In the genomic region with DNA sequence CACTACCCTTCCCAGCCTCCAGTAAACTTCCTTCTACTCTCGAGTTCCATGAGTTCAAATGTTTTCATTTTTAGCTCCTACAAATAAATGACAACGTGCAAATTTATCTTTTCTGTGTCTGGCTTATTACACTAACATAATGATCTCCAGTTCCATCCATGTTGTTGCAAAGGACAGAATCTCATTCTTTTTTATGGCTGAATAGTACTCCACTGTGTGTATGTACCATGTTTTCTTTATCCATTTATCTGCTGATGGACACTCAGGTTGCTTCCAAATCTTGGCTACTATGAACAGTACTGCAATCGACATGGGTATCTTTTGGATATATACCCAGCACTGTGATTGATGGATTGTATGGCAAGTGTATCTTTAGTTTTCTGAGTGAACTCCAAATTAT, we compare ENCODE assay signal across 29 cellular contexts.
"Had no signal": no experiment of that assay in that cellular context is flagged by ENCODE, and none has a peak within 500 bp of the region (broad histone marks: within the 10 kb centered on the region; RNA-seq: fewer than 3 reads in every experiment).

No MANE protein-coding gene starts in this region.

- H3K4me2 ChIP-seq: smooth muscle cell had no signal

- H3K4me3 ChIP-seq: left lung, lower lobe of right lung, ovary, right atrium auricular region, right lobe of liver, smooth muscle cell, stomach, testis, thyroid gland, transverse colon, upper lobe of left lung, vagina had no signal

- H3K4me1 Mint-ChIP-seq: mesothelial cell of epicardium had no signal

- H3K4me3 Mint-ChIP-seq: immature natural killer cell; mesothelial cell of epicardium; naive thymus-derived CD4-positive, alpha-beta T cell; natural killer cell treated with Interleukin-12 subunit alpha and Interleukin-12 subunit beta and Interleukin-15 and Interleukin-18, amount 100 ng/mL, for 72 hours; stimulated activated memory B cell treated with anti-CD40 and anti-IgM and Interleukin-4, amounts not matched to agents 10 μg/mL and 1 μg/mL and 100 μg/mL, for 72 hours had no signal

- DNase-seq: hypothalamus; immature natural killer cell; kidney; left colon; left lung; lower lobe of right lung; mammary epithelial cell; mesendoderm; naive thymus-derived CD4-positive, alpha-beta T cell; ovary; right lobe of liver; stimulated activated CD4-positive, alpha-beta T cell treated with anti-CD3 and anti-CD28 coated beads, Interleukin-1b, Interleukin-23, amount 100 ng/mL, for 48 hours; stimulated activated CD4-positive, alpha-beta T cell treated with anti-CD3 and anti-CD28 coated beads, Interleukin-2, amount 100 ng/mL, for 48 hours; stimulated activated CD4-positive, alpha-beta T cell treated with anti-CD3 and anti-CD28 coated beads, Interleukin-4, amount 100 ng/mL, for 4 hours; stimulated activated CD8-positive, alpha-beta memory T cell treated with anti-CD3 and anti-CD28 coated beads, Interleukin-4, amount 100 ng/mL, for 48 hours; stimulated activated naive CD8-positive, alpha-beta T cell treated with anti-CD3 and anti-CD28 coated beads, Interleukin-15, Interleukin-2, amounts not matched to agents 100 U/mL and 50 U/mL, for 24 hours; stomach; testis; thyroid gland; transverse colon; upper lobe of left lung had no signal

- FAIRE-seq: islet of Langerhans, kidney had no signal

- ATAC-seq: left colon; left lung; lower lobe of right lung; naive thymus-derived CD4-positive, alpha-beta T cell; natural killer cell treated with Interleukin-12 subunit alpha and Interleukin-12 subunit beta and Interleukin-15 and Interleukin-18, amount 100 ng/mL, for 72 hours; right lobe of liver; stimulated activated memory B cell treated with anti-CD40 and anti-IgM and Interleukin-4, amounts not matched to agents 10 μg/mL and 1 μg/mL and 100 μg/mL, for 72 hours; stimulated activated naive CD8-positive, alpha-beta T cell treated with anti-CD3 and anti-CD28 coated beads, Interleukin-15, Interleukin-2, amounts not matched to agents 100 U/mL and 50 U/mL, for 24 hours had no signal

- H3K27ac ChIP-seq: left lung, lower lobe of right lung, ovary, right atrium auricular region, right lobe of liver, stomach, testis, thyroid gland, transverse colon, upper lobe of left lung, vagina had no signal

- H3K27me3 Mint-ChIP-seq: naive thymus-derived CD4-positive, alpha-beta T cell; natural killer cell treated with Interleukin-12 subunit alpha and Interleukin-12 subunit beta and Interleukin-15 and Interleukin-18, amount 100 ng/mL, for 72 hours; progenitor cell of endocrine pancreas; stimulated activated memory B cell treated with anti-CD40 and anti-IgM and Interleukin-4, amounts not matched to agents 10 μg/mL and 1 μg/mL and 100 μg/mL, for 72 hours had no signal

- H3K27me3 ChIP-seq: left lung, ovary, right atrium auricular region, right lobe of liver, stomach, testis, thyroid gland, transverse colon, upper lobe of left lung, vagina had no signal

- H3K4me1 ChIP-seq: left lung, lower lobe of right lung, right atrium auricular region, right lobe of liver, stomach, thyroid gland, transverse colon, upper lobe of left lung, vagina had no signal

- H3K27ac Mint-ChIP-seq: immature natural killer cell; mesothelial cell of epicardium; natural killer cell treated with Interleukin-12 subunit alpha and Interleukin-12 subunit beta and Interleukin-15 and Interleukin-18, amount 100 ng/mL, for 72 hours; progenitor cell of endocrine pancreas; stimulated activated memory B cell treated with anti-CD40 and anti-IgM and Interleukin-4, amounts not matched to agents 10 μg/mL and 1 μg/mL and 100 μg/mL, for 72 hours had no signal
